1 cellular context compared by ENCODE assay signal in the genomic region with DNA sequence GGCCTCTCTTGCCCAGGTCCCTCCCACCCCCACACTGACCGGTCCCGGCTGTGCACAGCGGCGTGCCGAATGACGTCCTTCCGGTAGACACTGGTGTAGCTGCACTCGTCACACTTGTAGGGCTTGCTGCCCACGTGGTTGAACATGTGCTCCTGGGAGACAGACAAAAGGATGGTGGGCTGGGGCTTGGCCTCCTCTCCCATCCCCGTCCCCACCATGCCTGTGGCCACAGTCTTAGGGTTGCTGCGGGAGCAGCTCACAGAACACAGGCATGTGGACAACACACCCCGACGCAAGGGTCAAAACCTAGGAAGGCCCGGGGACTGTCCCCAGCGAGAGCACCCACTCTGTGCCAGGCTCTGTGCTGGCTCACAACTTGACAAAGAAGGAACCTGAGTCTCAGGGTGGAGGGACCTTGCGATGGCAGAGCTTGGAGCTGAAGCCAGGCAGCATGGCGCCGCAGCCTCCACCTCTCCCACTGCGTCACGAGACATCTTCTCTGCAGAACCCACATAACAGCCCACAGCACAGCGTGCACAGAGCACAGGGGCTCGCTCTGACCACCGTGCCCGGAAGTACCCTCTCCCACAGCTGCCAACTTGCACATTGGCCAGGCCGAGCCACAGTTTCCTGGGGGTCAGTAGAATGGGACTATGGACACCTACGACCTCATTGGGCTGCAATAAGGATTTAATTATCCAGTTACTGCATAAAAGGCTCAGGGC.
TF ChIP-seq lines count a peak whose summit lies in the region.

No MANE protein-coding gene starts in this region.

TF ChIP-seq in H1, 55 proteins besides CTCF, POLR2A, EP300 and RAD21:
- no peak for TF ChIP-seq TCF12 (IDR thresholded peaks at IDR 0.05; ENCODE audit: low read depth, low read length)
- TF ChIP-seq HDAC2 (IDR thresholded peaks at IDR 0.05; ENCODE audit: borderline replicate concordance in 1 of 2, low read depth in 2 of 2, low read length in 2 of 2) = no peak
- TF ChIP-seq CHD1 (IDR thresholded peaks at IDR 0.05; ENCODE audit: low read depth, low read length) = no peak
- no peak for TF ChIP-seq SUZ12 (IDR thresholded peaks at IDR 0.05; ENCODE audit: low read length)
- TF ChIP-seq ASH2L (IDR thresholded peaks at IDR 0.05; ENCODE audit: low read length) = no peak
- TF ChIP-seq TAF1 (IDR thresholded peaks at IDR 0.05; ENCODE audit: low read depth, low read length) = no peak
- TF ChIP-seq RFX5 (IDR thresholded peaks at IDR 0.05; ENCODE audit: borderline replicate concordance, low read depth, low read length) = no peak
- no peak for TF ChIP-seq YY1 (IDR thresholded peaks at IDR 0.05; ENCODE audit: low read depth, low read length)
- TF ChIP-seq, protein P1, sequence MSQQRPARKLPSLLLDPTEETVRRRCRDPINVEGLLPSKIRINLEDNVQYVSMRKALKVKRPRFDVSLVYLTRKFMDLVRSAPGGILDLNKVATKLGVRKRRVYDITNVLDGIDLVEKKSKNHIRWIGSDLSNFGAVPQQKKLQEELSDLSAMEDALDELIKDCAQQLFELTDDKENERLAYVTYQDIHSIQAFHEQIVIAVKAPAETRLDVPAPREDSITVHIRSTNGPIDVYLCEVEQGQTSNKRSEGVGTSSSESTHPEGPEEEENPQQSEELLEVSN (IDR thresholded peaks at IDR 0.05) = no peak
- TF ChIP-seq JUN (IDR thresholded peaks at IDR 0.05; ENCODE audit: low read depth, low read length) = no peak
- no peak for TF ChIP-seq CHD2 (IDR thresholded peaks at IDR 0.05; ENCODE audit: low read length)
- TF ChIP-seq GABPA (IDR thresholded peaks at IDR 0.05; ENCODE audit: borderline replicate concordance, insufficient read depth, low read length) = no peak
- TF ChIP-seq GTF2F1 (IDR thresholded peaks at IDR 0.05; ENCODE audit: borderline replicate concordance, low read depth, low read length) = no peak
- TF ChIP-seq KDM1A (IDR thresholded peaks at IDR 0.05; ENCODE audit: borderline replicate concordance, low read length) = no peak
- TF ChIP-seq BACH1 (IDR thresholded peaks at IDR 0.05; ENCODE audit: low read length) = no peak
- TF ChIP-seq SP2 (IDR thresholded peaks at IDR 0.05; ENCODE audit: low read length) = no peak
- TF ChIP-seq ATF3 (IDR thresholded peaks at IDR 0.05; ENCODE audit: insufficient read depth, low read depth, low read length) = no peak
